Comparison of ENCODE assay signal across 8 cellular contexts in genomic region chr1:20634065-20634593, GRCh38.
DNase-seq lines count a peak whose midpoint lies in the region; ATAC-seq and TF ChIP-seq lines count a peak whose summit lies in the region.

No MANE protein-coding gene starts in this region.

- DNase-seq in EH (ENCODE audit: low read depth) (peak; percentile 10), NB4 (ENCODE audit: low read depth) (peak; percentile 46), cardiac fibroblast (ENCODE audit: low read depth in 2 of 2) (no peak), NCI-H1436 treated with DMSO at 0.1 percent for 48 hours (lab: John Stamatoyannopoulos, UW) (no peak), RKO (ENCODE audit: low spot score) (no peak)

- no peak for ATAC-seq in GM19397 (IDR thresholded peaks at IDR 0.05; ENCODE audit: unreplicated experiment)
- no peak for ATAC-seq in GM21447 (IDR thresholded peaks at IDR 0.05; ENCODE audit: unreplicated experiment)

- no peak for TF ChIP-seq POLR2A in NB4 (IDR thresholded peaks at IDR 0.05; ENCODE audit: extremely low read depth, insufficient read length)

- no peaks in the 10 kb centered on the region for H3K9me3 ChIP-seq in muscle layer of duodenum (ENCODE audit: control insufficient read depth in 1 of 2, low read length in 2 of 2)

- H3K36me3 ChIP-seq in muscle layer of duodenum (ENCODE audit: control insufficient read depth in 1 of 2, insufficient read depth in 2 of 2, low read length in 2 of 2), result peaks cover 17 to 20% of the 10 kb centered on the region in 2 donors

- H3K27me3 ChIP-seq in muscle layer of duodenum (ENCODE audit: low read depth, low read length), result no peaks in the 10 kb centered on the region

- H3K27ac ChIP-seq in muscle layer of duodenum (ENCODE audit: low read length), result peak overlapping the region; percentile 63

- TF ChIP-seq CTCF in NB4 (IDR thresholded peaks at IDR 0.05; ENCODE audit: low read depth, low read length) (no peak), cardiac fibroblast (IDR thresholded peaks at IDR 0.05; ENCODE audit: low read depth, low read length) (no peak)

- peaks cover 5 to 14% of the 10 kb centered on the region in 2 donors for H3K4me1 ChIP-seq in muscle layer of duodenum (ENCODE audit: control insufficient read depth in 1 of 2, insufficient read depth in 2 of 2, low read length in 2 of 2)

- H3K4me3 ChIP-seq in NB4 (ENCODE audit: low read depth, low read length) (peak overlapping the region; percentile 69), cardiac fibroblast (replicated peaks in 1 of 2; ENCODE audit: low read depth in 2 of 2, low read length in 2 of 2) (peak overlapping the region; percentile 75 to 84), muscle layer of duodenum (ENCODE audit: low read depth in 1 of 2, low read length in 2 of 2) (peak overlapping the region; percentile 90 to 91)

Comparison
In these comparisons a context has a peak if more than half of its experiments do, and no peak if none do; other contexts are left out.
1. DNase-seq: peak in EH (single experiment) and NB4 (single experiment); none in cardiac fibroblast (0 of 2), NCI-H1436 treated with DMSO at 0.1 percent for 48 hours (single experiment) and RKO (single experiment).
2. Peak in every context shown above with its lines, with median percentiles within 50 percentile points of each other: H3K4me3 ChIP-seq.